ENCODE assay signal across 21 cellular contexts in the genomic region with DNA sequence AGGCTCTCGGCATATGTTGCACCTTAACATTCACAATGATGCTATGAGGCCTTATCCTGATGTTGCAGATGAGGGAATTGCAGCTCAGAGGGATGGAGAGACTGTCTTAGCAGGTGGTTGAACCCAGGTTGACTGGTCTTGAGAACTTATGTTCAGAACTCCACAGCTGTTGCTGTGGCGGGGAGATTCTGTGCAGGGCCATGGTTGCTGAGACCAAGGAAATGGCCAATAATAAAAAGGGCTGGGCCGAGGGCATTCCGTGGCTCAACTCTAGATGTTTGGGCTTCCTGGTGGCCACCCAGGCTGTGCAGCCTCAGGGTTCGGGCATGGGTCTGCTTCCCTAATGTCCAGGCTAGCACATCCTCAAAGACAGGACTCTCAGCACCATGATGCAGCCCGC. TPM values are rescaled to one million over a fixed set of nuclear protein-coding genes. Genes with fewer than 3 reads are reported as not detected.
DNase-seq lines count a peak whose midpoint lies in the region; ATAC-seq and TF ChIP-seq lines count a peak whose summit lies in the region.
"Had no signal": no experiment of that assay in that cellular context is flagged by ENCODE, and none has a peak within 500 bp of the region (broad histone marks: within the 10 kb centered on the region; RNA-seq: fewer than 3 reads in every experiment).

No MANE protein-coding gene starts in this region.

- H3K36me3 Mint-ChIP-seq in natural killer cell treated with Interleukin-12 subunit alpha and Interleukin-12 subunit beta and Interleukin-15 and Interleukin-18, amount 100 ng/mL, for 72 hours = peaks cover 4% of the 10 kb centered on the region
- no peaks in the 10 kb centered on the region for H3K36me3 Mint-ChIP-seq in natural killer cell
- H3K36me3 Mint-ChIP-seq in dendritic cell treated with granulocyte-macrophage colony-stimulating factor and Interleukin-4, amounts not matched to agents 40 ng/mL and 50 ng/mL, for 4 days (ENCODE audit: low read depth) = peaks cover 3% of the 10 kb centered on the region
- H3K36me3 Mint-ChIP-seq in activated T-helper 2 cell treated with anti-CD3 and anti-CD28 coated beads, Interferon-gamma antibody, Interleukin-2, Interleukin-4, amounts not matched to agents 10 μg/mL and 5 μg/mL and 100 μg/mL, durations not matched to agents 14 hours and 24 hours and 36 hours (ENCODE audit: low read depth) = peaks cover 21% of the 10 kb centered on the region

- no peak overlapping the region for H4K8ac ChIP-seq in trophoblast cell (ENCODE audit: low read depth, low read length)

- no peak overlapping the region for H3K18ac ChIP-seq in trophoblast cell (ENCODE audit: low read length)

- peaks cover 52 to 63% of the 10 kb centered on the region in 2 donors for H3K4me1 Mint-ChIP-seq in natural killer cell treated with Interleukin-12 subunit alpha and Interleukin-12 subunit beta and Interleukin-15 and Interleukin-18, amount 100 ng/mL, for 72 hours (ENCODE audit: low read depth in 2 of 2)
- peaks cover 46% of the 10 kb centered on the region in 2 donors for H3K4me1 Mint-ChIP-seq in natural killer cell
- peaks cover 50% of the 10 kb centered on the region for H3K4me1 Mint-ChIP-seq in dendritic cell treated with granulocyte-macrophage colony-stimulating factor and Interleukin-4, amounts not matched to agents 40 ng/mL and 50 ng/mL, for 4 days (ENCODE audit: low read depth)
- H3K4me1 Mint-ChIP-seq in activated T-helper 2 cell treated with anti-CD3 and anti-CD28 coated beads, Interferon-gamma antibody, Interleukin-2, Interleukin-4, amounts not matched to agents 10 μg/mL and 5 μg/mL and 100 μg/mL, durations not matched to agents 14 hours and 24 hours and 36 hours (ENCODE audit: low read depth) = peaks cover 73% of the 10 kb centered on the region

- intact Hi-C loops in natural killer cell (cut with micrococcal nuclease) (no loop called here), mucosa of descending colon (cut with DNase I, micrococcal nuclease) (no loop called here)
- intact Hi-C loops in dendritic cell treated with granulocyte-macrophage colony-stimulating factor and Interleukin-4, amounts not matched to agents 40 ng/mL and 50 ng/mL, for 4 days (cut with micrococcal nuclease) = no loop called here
- intact Hi-C loops in activated T-helper 2 cell treated with anti-CD3 and anti-CD28 coated beads, Interferon-gamma antibody, Interleukin-2, Interleukin-4, amounts not matched to agents 10 μg/mL and 5 μg/mL and 100 μg/mL, durations not matched to agents 14 hours and 24 hours and 36 hours (cut with micrococcal nuclease) = loop anchor here (10.0 kb wide), 1 partner anchor 583 kb away; the partner anchor contains the start of gene NLK

- H3K27me3 ChIP-seq in trophoblast cell (ENCODE audit: insufficient read depth, low read length) = no peaks in the 10 kb centered on the region

- H3K27ac ChIP-seq in trophoblast cell (ENCODE audit: low read depth, low read length) = no peak overlapping the region

- H3K9ac ChIP-seq in trophoblast cell (ENCODE audit: low read length) = no peak overlapping the region

- H3K79me2 ChIP-seq in trophoblast cell (ENCODE audit: control insufficient read depth, insufficient read depth, low read length, poor library complexity) = peaks cover 13% of the 10 kb centered on the region

- no peak overlapping the region for H2AFZ ChIP-seq in trophoblast cell (ENCODE audit: insufficient read depth, low read length, poor library complexity)

- H2BK120ac ChIP-seq in trophoblast cell (ENCODE audit: insufficient read depth, low read length, poor library complexity) = no peak overlapping the region

- H4K91ac ChIP-seq in trophoblast cell (ENCODE audit: low read depth, low read length) = no peak overlapping the region

- H2AK5ac ChIP-seq in trophoblast cell (ENCODE audit: low read length) = no peak overlapping the region

- no peak overlapping the region for H4K12ac ChIP-seq in trophoblast cell (ENCODE audit: low read depth, low read length)

- H3K4me1 ChIP-seq in trophoblast cell (ENCODE audit: control insufficient read depth in 1 of 2, insufficient read depth in 2 of 2, low read length in 2 of 2) = peaks cover 33 to 53% of the 10 kb centered on the region in 2 experiments
- H3K4me1 ChIP-seq in mucosa of descending colon (ENCODE audit: low read depth) = peaks cover 5% of the 10 kb centered on the region

- peak overlapping the region; percentile 42 for H3K4me3 Mint-ChIP-seq in natural killer cell treated with Interleukin-12 subunit alpha and Interleukin-12 subunit beta and Interleukin-15 and Interleukin-18, amount 100 ng/mL, for 72 hours
- H3K4me3 Mint-ChIP-seq in natural killer cell = no peak overlapping the region
- no peak overlapping the region for H3K4me3 Mint-ChIP-seq in dendritic cell treated with granulocyte-macrophage colony-stimulating factor and Interleukin-4, amounts not matched to agents 40 ng/mL and 50 ng/mL, for 4 days
- H3K4me3 Mint-ChIP-seq in activated T-helper 2 cell treated with anti-CD3 and anti-CD28 coated beads, Interferon-gamma antibody, Interleukin-2, Interleukin-4, amounts not matched to agents 10 μg/mL and 5 μg/mL and 100 μg/mL, durations not matched to agents 14 hours and 24 hours and 36 hours (ENCODE audit: low read depth) = no peak overlapping the region
- H3K4me3 Mint-ChIP-seq: CD4-positive, alpha-beta memory T cell had no signal

- H3K4me2 ChIP-seq in trophoblast cell (ENCODE audit: low read length) = no peak overlapping the region
- H3K4me2 ChIP-seq: A549 had no signal

- H3K4me3 ChIP-seq in trophoblast cell (ENCODE audit: low read depth, low read length) (no peak overlapping the region), mucosa of descending colon (no peak overlapping the region)
- H3K4me3 ChIP-seq: A549 had no signal

- H3K27ac Mint-ChIP-seq in natural killer cell treated with Interleukin-12 subunit alpha and Interleukin-12 subunit beta and Interleukin-15 and Interleukin-18, amount 100 ng/mL, for 72 hours = no peak overlapping the region
- H3K27ac Mint-ChIP-seq in natural killer cell = no peak overlapping the region
- H3K27ac Mint-ChIP-seq in dendritic cell treated with granulocyte-macrophage colony-stimulating factor and Interleukin-4, amounts not matched to agents 40 ng/mL and 50 ng/mL, for 4 days = peak overlapping the region; percentile 17
- H3K27ac Mint-ChIP-seq in activated T-helper 2 cell treated with anti-CD3 and anti-CD28 coated beads, Interferon-gamma antibody, Interleukin-2, Interleukin-4, amounts not matched to agents 10 μg/mL and 5 μg/mL and 100 μg/mL, durations not matched to agents 14 hours and 24 hours and 36 hours = no peak overlapping the region
- H3K27ac Mint-ChIP-seq: CD4-positive, alpha-beta memory T cell had no signal

- no peak overlapping the region for H2BK5ac ChIP-seq in trophoblast cell (ENCODE audit: low read depth, low read length, poor library complexity)

- no peak for ATAC-seq in natural killer cell treated with Interleukin-12 subunit alpha and Interleukin-12 subunit beta and Interleukin-15 and Interleukin-18, amount 100 ng/mL, for 72 hours
- ATAC-seq in natural killer cell = no peak
- ATAC-seq in mucosa of descending colon = no peak
- ATAC-seq: A549, Panc1 had no signal

- H3K36me3 ChIP-seq in trophoblast cell (ENCODE audit: control insufficient read depth in 1 of 2, insufficient read depth in 2 of 2, low read length in 2 of 2) (peaks cover 0 to 4% of the 10 kb centered on the region in 2 experiments), mucosa of descending colon (ENCODE audit: low read depth) (no peaks in the 10 kb centered on the region)

- no peaks in the 10 kb centered on the region for H3K9me3 Mint-ChIP-seq in natural killer cell treated with Interleukin-12 subunit alpha and Interleukin-12 subunit beta and Interleukin-15 and Interleukin-18, amount 100 ng/mL, for 72 hours
- no peaks in the 10 kb centered on the region for H3K9me3 Mint-ChIP-seq in natural killer cell
- no peaks in the 10 kb centered on the region for H3K9me3 Mint-ChIP-seq in dendritic cell treated with granulocyte-macrophage colony-stimulating factor and Interleukin-4, amounts not matched to agents 40 ng/mL and 50 ng/mL, for 4 days
- no peaks in the 10 kb centered on the region for H3K9me3 Mint-ChIP-seq in activated T-helper 2 cell treated with anti-CD3 and anti-CD28 coated beads, Interferon-gamma antibody, Interleukin-2, Interleukin-4, amounts not matched to agents 10 μg/mL and 5 μg/mL and 100 μg/mL, durations not matched to agents 14 hours and 24 hours and 36 hours
- H3K9me3 Mint-ChIP-seq: CD4-positive, alpha-beta memory T cell had no signal

- TF ChIP-seq CTCF in natural killer cell (IDR thresholded peaks at IDR 0.05) (no peak), mucosa of descending colon (IDR thresholded peaks at IDR 0.05) (no peak)

- no peak for DNase-seq in natural killer cell treated with Interleukin-12 subunit alpha and Interleukin-12 subunit beta and Interleukin-15 and Interleukin-18, amount 100 ng/mL, for 72 hours (ENCODE audit: low spot score)
- DNase-seq in natural killer cell = no peak
- DNase-seq in trophoblast cell = no peak
- DNase-seq in C1 segment of cervical spinal cord (lab: John Stamatoyannopoulos, UW) = no peak
- DNase-seq in activated T-helper 2 cell treated with anti-CD3 and anti-CD28 coated beads, Interferon-gamma antibody, Interleukin-2, Interleukin-4, amounts not matched to agents 10 μg/mL and 5 μg/mL and 100 μg/mL, durations not matched to agents 14 hours and 24 hours and 36 hours (ENCODE audit: low spot score) = no peak
- no peak for DNase-seq in mucosa of descending colon
- DNase-seq: CD4-positive, alpha-beta memory T cell; DMS53; GDM1; IMR-90; Karpas-422; NCI-H1694; NCI-H2081; NCI-H2171; NCI-H345; NCI-H774; NK-92 treated with Interleukin-12 subunit alpha and Interleukin-12 subunit beta, amount 100 ng/mL, for 24 hours; SIG-M5 had no signal

- H3K79me1 ChIP-seq in trophoblast cell (ENCODE audit: low read length) = peaks cover 7% of the 10 kb centered on the region

- H3K9me3 ChIP-seq in trophoblast cell (ENCODE audit: insufficient read depth, low read depth, low read length) = no peaks in the 10 kb centered on the region
- no peaks in the 10 kb centered on the region for H3K9me3 ChIP-seq in mucosa of descending colon
- H3K9me3 ChIP-seq: A549 had no signal

- no peaks in the 10 kb centered on the region for H3K27me3 Mint-ChIP-seq in natural killer cell treated with Interleukin-12 subunit alpha and Interleukin-12 subunit beta and Interleukin-15 and Interleukin-18, amount 100 ng/mL, for 72 hours
- H3K27me3 Mint-ChIP-seq in natural killer cell (ENCODE audit: low read depth in 2 of 2) = no peaks in the 10 kb centered on the region
- H3K27me3 Mint-ChIP-seq in dendritic cell treated with granulocyte-macrophage colony-stimulating factor and Interleukin-4, amounts not matched to agents 40 ng/mL and 50 ng/mL, for 4 days = no peaks in the 10 kb centered on the region
- H3K27me3 Mint-ChIP-seq in activated T-helper 2 cell treated with anti-CD3 and anti-CD28 coated beads, Interferon-gamma antibody, Interleukin-2, Interleukin-4, amounts not matched to agents 10 μg/mL and 5 μg/mL and 100 μg/mL, durations not matched to agents 14 hours and 24 hours and 36 hours (ENCODE audit: low read depth) = no peaks in the 10 kb centered on the region
- H3K27me3 Mint-ChIP-seq: CD4-positive, alpha-beta memory T cell had no signal

- no peak overlapping the region for H2BK12ac ChIP-seq in trophoblast cell (ENCODE audit: low read length)

- no CpG with 5 or more reads among the region's 6 CpGs for WGBS in trophoblast cell (ENCODE audit: extremely low coverage, insufficient coverage, insufficient read length)

- H3K14ac ChIP-seq in trophoblast cell (ENCODE audit: low read length) = peak overlapping the region; percentile 40

- H3K4ac ChIP-seq in trophoblast cell (ENCODE audit: low read depth, low read length) = no peak overlapping the region

- no peak overlapping the region for H3K23ac ChIP-seq in trophoblast cell (ENCODE audit: low read length)

RNA-seq across cellular contexts. Expression of gene KSR1, which starts 5.9 kb away (rescaled TPM):
- 100 to 1,000 TPM; 122 to 236 TPM for total RNA-seq in natural killer cell treated with Interleukin-12 subunit alpha and Interleukin-12 subunit beta and Interleukin-15 and Interleukin-18, amount 100 ng/mL, for 72 hours
- total RNA-seq in natural killer cell = 10 to 100 TPM; 46.4 to 63.1 (median 59.2) TPM
- polyA plus RNA-seq in trophoblast cell (2013) = 62.2 and 63.6 TPM in 2 replicates
- total RNA-seq in activated T-helper 2 cell treated with anti-CD3 and anti-CD28 coated beads, Interferon-gamma antibody, Interleukin-2, Interleukin-4, amounts not matched to agents 10 μg/mL and 5 μg/mL and 100 μg/mL, durations not matched to agents 14 hours and 24 hours and 36 hours = 96.5 and 101 TPM in 2 replicates
- 10 to 100 TPM; 20.5 to 50.4 (median 21.3) TPM for total RNA-seq in mucosa of descending colon
